Comparison of ENCODE assay signal across 29 cellular contexts in the genomic region with DNA sequence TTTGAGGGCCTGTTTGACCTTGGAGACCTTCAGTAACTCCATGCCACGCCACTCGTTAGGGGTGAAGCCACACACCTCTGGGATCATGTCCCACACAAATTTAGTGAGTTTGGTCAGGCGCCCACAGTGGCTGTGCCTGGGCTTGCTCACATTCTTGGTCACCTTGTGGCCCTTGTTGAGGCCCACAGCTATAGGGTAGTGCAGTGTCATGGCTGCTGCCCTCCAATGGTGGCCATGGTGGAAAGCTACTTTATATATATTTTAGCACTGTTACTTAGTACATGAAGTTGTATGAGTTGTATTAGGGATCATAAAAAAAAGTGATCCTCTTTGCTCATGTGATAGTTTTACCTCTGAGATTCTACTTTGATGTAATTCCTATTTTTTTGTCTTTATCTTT. TPM values are rescaled to one million over a fixed set of nuclear protein-coding genes. Genes with fewer than 3 reads are reported as not detected.
"Had no signal": no experiment of that assay in that cellular context is flagged by ENCODE, and none has a peak within 500 bp of the region (broad histone marks: within the 10 kb centered on the region; RNA-seq: fewer than 3 reads in every experiment).

No MANE protein-coding gene starts in this region.

- H3K36me3 ChIP-seq: brain microvascular endothelial cell, esophagus muscularis mucosa, gastroesophageal sphincter, neutrophil, ovary, right atrium auricular region, thoracic aorta, upper lobe of right lung had no signal

- H3K4me1 ChIP-seq: gastroesophageal sphincter, psoas muscle, right atrium auricular region, upper lobe of right lung had no signal

- FAIRE-seq: islet of Langerhans, TTC549 had no signal

- DNase-seq: activated CD8-positive, alpha-beta memory T cell treated with anti-CD3 and anti-CD28 coated beads for 24 hours; activated CD8-positive, alpha-beta memory T cell treated with anti-CD3 and anti-CD28 coated beads, Interleukin-2, amount 50 U/mL, for 48 hours; activated naive CD4-positive, alpha-beta T cell treated with anti-CD3 and anti-CD28 coated beads, Interleukin-2, amount 50 U/mL, for 16 hours; activated naive CD8-positive, alpha-beta T cell treated with anti-CD3 and anti-CD28 coated beads, Interleukin-2, amount 50 U/mL, for 24 hours; activated T-cell treated with anti-CD3 and anti-CD28 coated beads, Interleukin-2, amount 50 U/mL, for 48 hours; aorta; brain microvascular endothelial cell; central memory CD4-positive, alpha-beta T cell; dermis blood vessel endothelial cell; effector CD8-positive, alpha-beta T cell; head of caudate nucleus; hypothalamus; left cardiac atrium; ovary; psoas muscle; stimulated activated CD4-positive, alpha-beta T cell treated with anti-CD3 and anti-CD28 coated beads, Interleukin-4, amount 100 ng/mL, for 24 hours; stimulated activated naive CD4-positive, alpha-beta T cell treated with Interleukin-2 at 50 U/mL for 16 hours; T-helper 1 cell; upper lobe of right lung had no signal

- H3K4me3 ChIP-seq: esophagus muscularis mucosa, gastroesophageal sphincter, ovary, psoas muscle, right atrium auricular region, thoracic aorta, upper lobe of right lung had no signal

- ATAC-seq: activated naive CD8-positive, alpha-beta T cell treated with anti-CD3 and anti-CD28 coated beads, Interleukin-2, amount 50 U/mL, for 24 hours; gastroesophageal sphincter; left cardiac atrium; psoas muscle; upper lobe of right lung had no signal

- H3K9me3 ChIP-seq: esophagus muscularis mucosa, gastroesophageal sphincter, neutrophil, ovary, psoas muscle, right atrium auricular region, thoracic aorta, upper lobe of right lung had no signal

- H3K27me3 ChIP-seq: brain microvascular endothelial cell, esophagus muscularis mucosa, ovary, right atrium auricular region, upper lobe of right lung had no signal

- H3K27ac ChIP-seq: brain microvascular endothelial cell, esophagus muscularis mucosa, gastroesophageal sphincter, neutrophil, ovary, psoas muscle, right atrium auricular region, thoracic aorta, upper lobe of right lung had no signal

RNA-seq across cellular contexts. Expression of gene CXCL11, which starts 1.0 kb away (rescaled TPM):
- total RNA-seq: esophagus muscularis mucosa, myocyte, right atrium auricular region, thoracic aorta, upper lobe of right lung had no signal

RNA-seq across cellular contexts. Expression of gene CXCL10, which starts 13.6 kb away (rescaled TPM):
- total RNA-seq: myocyte had no signal

RNA-seq across cellular contexts. Expression of gene CXCL9, which starts 29.5 kb away (rescaled TPM):
- total RNA-seq: dermis blood vessel endothelial cell, myocyte had no signal

RNA-seq across cellular contexts. Expression of gene ART3, which starts 37.7 kb away (rescaled TPM):
- total RNA-seq: dermis blood vessel endothelial cell, mononuclear cell, myocyte, thoracic aorta, upper lobe of right lung had no signal
- polyA plus RNA-seq: aorta, liver had no signal
